8 cellular contexts compared by ENCODE assay signal in genomic region chr17:32486091-32486700, GRCh38. TPM values are rescaled to one million over a fixed set of nuclear protein-coding genes. Genes with fewer than 3 reads are reported as not detected.
DNase-seq lines count a peak whose midpoint lies in the region; ATAC-seq and TF ChIP-seq lines count a peak whose summit lies in the region.

No MANE protein-coding gene starts in this region.

- H2BK120ac ChIP-seq in IMR-90 (ENCODE audit: low read depth, low read length) = no peak overlapping the region

- peak overlapping the region; percentile 87 for H3K4me3 Mint-ChIP-seq in neural crest cell

- CTCF ChIA-PET in IMR-90 (lab: Yijun Ruan, JAX) = no interaction called here

- no peak overlapping the region; the same call in 1 of the 2 replicates for H4K5ac ChIP-seq in IMR-90 (ENCODE audit: low read depth, low read length)

- peaks cover 5% of the 10 kb centered on the region; the same call in 1 of the 2 replicates for H3K4me1 ChIP-seq in IMR-90 (ENCODE audit: control insufficient read depth, insufficient read depth, low read length)
- peaks cover 0 to 9% (median 6%) of the 10 kb centered on the region in 4 donors for H3K4me1 ChIP-seq in Peyer's patch
- H3K4me1 ChIP-seq in foreskin keratinocyte = peaks cover 12% of the 10 kb centered on the region
- peaks cover 38% of the 10 kb centered on the region for H3K4me1 ChIP-seq in suprapubic skin

- peak overlapping the region; percentile 93 for H2AFZ ChIP-seq in IMR-90 (replicated peaks; ENCODE audit: low read length, poor library complexity)

- no peak overlapping the region for H2BK20ac ChIP-seq in IMR-90 (ENCODE audit: low read depth, low read length)

- DNase-seq in CMK (ENCODE audit: low read depth) (peak; percentile 40), IMR-90 (peak; percentile 61), Peyer's patch (peak; percentile 67 to 84 (median 83)), foreskin keratinocyte (no peak), neural crest cell (ENCODE audit: low read depth, low spot score) (no peak), suprapubic skin (ENCODE audit: low spot score in 2 of 2) (no peak)
- peak; percentile 90 for DNase-seq in activated effector memory CD4-positive, alpha-beta T cell treated with anti-CD3 and anti-CD28 coated beads, Interleukin-2, amount 50 U/mL, for 16 hours

- ATAC-seq in GM21360 (IDR thresholded peaks at IDR 0.05; ENCODE audit: unreplicated experiment) (peak; percentile 51), IMR-90 (ENCODE audit: low read depth) (peak; percentile 84), foreskin keratinocyte (peak; percentile 82)

- no peak overlapping the region for H2BK15ac ChIP-seq in IMR-90 (ENCODE audit: low read depth, low read length)

- peaks cover 64% of the 10 kb centered on the region for H3K4me1 Mint-ChIP-seq in neural crest cell

- H3K27me3 ChIP-seq in IMR-90 (ENCODE audit: control insufficient read depth, insufficient read depth, low read length) = no peaks in the 10 kb centered on the region
- no peaks in the 10 kb centered on the region for H3K27me3 ChIP-seq in Peyer's patch
- H3K27me3 ChIP-seq in foreskin keratinocyte = no peaks in the 10 kb centered on the region
- H3K27me3 ChIP-seq in suprapubic skin = no peaks in the 10 kb centered on the region

- H3K9me3 ChIP-seq in IMR-90 (ENCODE audit: control insufficient read depth, insufficient read depth, low read length) (no peaks in the 10 kb centered on the region), Peyer's patch (no peaks in the 10 kb centered on the region), suprapubic skin (no peaks in the 10 kb centered on the region)

- H3K4me2 ChIP-seq in IMR-90 (ENCODE audit: low read depth, low read length) = peak overlapping the region; percentile 43; the same call in 1 of the 2 replicates

- WGBS in IMR-90 (ENCODE audit: extremely low coverage in 2 of 2, insufficient read length in 1 of 2), 2 experiments = 21% methylated on average over 28 of the region's 73 CpGs; no CpG with 5 or more reads in 1 of the 2 experiments
- WGBS in suprapubic skin = 32% methylated on average over 3 of the region's 73 CpGs

- 0 out of 2 replicates have a peak overlapping the region, but pooled peaks have one; percentile 47 for H2AK5ac ChIP-seq in IMR-90 (ENCODE audit: low read depth, low read length)

- TF ChIP-seq CTCF in IMR-90 (conservative IDR thresholded peaks at IDR 0.05; ENCODE audit: low read depth, low read length) (no peak), Peyer's patch (IDR thresholded peaks at IDR 0.05) (no peak), foreskin keratinocyte (conservative IDR thresholded peaks at IDR 0.05) (no peak), neural crest cell (conservative IDR thresholded peaks at IDR 0.05) (no peak), suprapubic skin (IDR thresholded peaks at IDR 0.05) (no peak)

- H3K18ac ChIP-seq in IMR-90 (ENCODE audit: low read depth, low read length) = no peak overlapping the region

- TF ChIP-seq RAD21 in IMR-90 (IDR thresholded peaks at IDR 0.05; ENCODE audit: low read length) = no peak

- no peak for TF ChIP-seq EP300 in suprapubic skin (IDR thresholded peaks at IDR 0.05)

- POLR2A ChIA-PET in IMR-90 (lab: Charles Lee; ENCODE audit: unreplicated experiment) = interaction anchor here (0.6 kb wide), 1 partner anchor 37 kb away, joined by 3 read pairs; no protein-coding TSS in a partner anchor

- intact Hi-C loops in IMR-90 (cut with micrococcal nuclease) = loop anchor here (5.0 kb wide), 1 partner anchor 171 kb away; no protein-coding TSS in a partner anchor

- H4K8ac ChIP-seq in IMR-90 (ENCODE audit: low read depth in 2 of 2, low read length in 2 of 2) = peak overlapping the region; percentile 43 to 52; a peak in 1 of 4 replicates

- H3K9ac ChIP-seq in IMR-90 (ENCODE audit: low read depth, low read length) = no peak overlapping the region

- peak overlapping the region; percentile 88 for H3K27ac Mint-ChIP-seq in neural crest cell (ENCODE audit: unreplicated experiment)

- H3K36me3 ChIP-seq in IMR-90 (ENCODE audit: control insufficient read depth, insufficient read depth, low read length) (peaks cover 9% of the 10 kb centered on the region; the same call in 1 of the 2 replicates), Peyer's patch (peaks cover 0 to 8% (median 0%) of the 10 kb centered on the region in 3 donors), suprapubic skin (peaks cover 7% of the 10 kb centered on the region)

- BruUV-seq in IMR-90 (replicated peaks; lab: Mats Ljungman, UMichigan) = no TSS peak

- H2BK5ac ChIP-seq in IMR-90 (ENCODE audit: low read depth, low read length, poor library complexity, severe bottlenecking) = no peak overlapping the region

- dilution Hi-C loops in IMR-90 (cut with HindIII; ENCODE audit: low sequenced_read_pairs, unreplicated experiment) = no loop called here

- no peak overlapping the region for H3K23ac ChIP-seq in IMR-90 (ENCODE audit: low read depth, low read length)

- in situ Hi-C loops in IMR-90 (cut with MboI; ENCODE audit: low sequenced_read_pairs) = loop anchor here (25.0 kb wide), 1 partner anchor 276 kb away; no protein-coding TSS in a partner anchor

- peaks cover 4% of the 10 kb centered on the region; the same call in 1 of the 2 replicates for H4K20me1 ChIP-seq in IMR-90 (ENCODE audit: insufficient read depth, low read length)

- no peaks in the 10 kb centered on the region for H3K9me3 Mint-ChIP-seq in neural crest cell

- no peak overlapping the region for H3K56ac ChIP-seq in IMR-90 (ENCODE audit: extremely low read depth, insufficient read depth, low read length)

- peaks cover 4% of the 10 kb centered on the region for H3K9me1 ChIP-seq in IMR-90 (ENCODE audit: insufficient read depth, low read length)

- H3K27me3 Mint-ChIP-seq in neural crest cell (ENCODE audit: low read depth) = no peaks in the 10 kb centered on the region

- no peak overlapping the region for H4K91ac ChIP-seq in IMR-90 (ENCODE audit: insufficient read depth, low read depth, low read length)

- peaks cover 0 to 6% of the 10 kb centered on the region in 2 experiments; a peak in 2 of 4 replicates for H3K79me1 ChIP-seq in IMR-90 (ENCODE audit: low read depth in 1 of 2, low read length in 2 of 2)

- H3K14ac ChIP-seq in IMR-90 (replicated peaks; ENCODE audit: low read depth, low read length) = no peak overlapping the region

- H3K4me3 ChIP-seq in IMR-90 (ENCODE audit: insufficient read depth, low read depth, low read length) = peak overlapping the region; percentile 91
- H3K4me3 ChIP-seq in Peyer's patch = peak overlapping the region; percentile 54 to 86 (median 73)
- peak overlapping the region; percentile 70 for H3K4me3 ChIP-seq in suprapubic skin

- TF ChIP-seq POLR2A in IMR-90 (IDR thresholded peaks at IDR 0.05; ENCODE audit: low read depth, low read length) = no peak
- TF ChIP-seq POLR2A in Peyer's patch (IDR thresholded peaks at IDR 0.05) = no peak
- no peak for TF ChIP-seq POLR2A in suprapubic skin (IDR thresholded peaks at IDR 0.05)

- peaks cover 13% of the 10 kb centered on the region for H3K36me3 Mint-ChIP-seq in neural crest cell (ENCODE audit: low read depth)

- H3K27ac ChIP-seq in IMR-90 (ENCODE audit: insufficient read depth, low read length) (no peak overlapping the region; the same call in 1 of the 2 replicates), Peyer's patch (peak overlapping the region; percentile 60 to 83 (median 74)), foreskin keratinocyte (peak overlapping the region; percentile 82), suprapubic skin (peak overlapping the region; percentile 76)

- H3K4ac ChIP-seq in IMR-90 (ENCODE audit: low read depth, low read length) = 0 out of 2 replicates have a peak overlapping the region, but pooled peaks have one; percentile 25

- peak overlapping the region; percentile 70 for H2AK9ac ChIP-seq in IMR-90 (replicated peaks; ENCODE audit: low read depth, low read length, poor library complexity)

TF ChIP-seq in IMR-90, 13 proteins besides CTCF, POLR2A, EP300 and RAD21:
- no peak for TF ChIP-seq MAFK (IDR thresholded peaks at IDR 0.05; ENCODE audit: low read depth, low read length)
- peak; percentile 36; the same call in 1 of the 2 replicates for TF ChIP-seq MAZ (IDR thresholded peaks at IDR 0.05; ENCODE audit: borderline replicate concordance, low read depth, low read length)
- peak; percentile 93 for TF ChIP-seq BHLHE40 (IDR thresholded peaks at IDR 0.05; ENCODE audit: low read depth, low read length)
- peak; percentile 76 for TF ChIP-seq USF2 (IDR thresholded peaks at IDR 0.05; ENCODE audit: low read depth, low read length)

RNA-seq across cellular contexts. Expression of gene CDK5R1, which starts 0.6 kb away (rescaled TPM):
- total RNA-seq in IMR-90 (2012; rRNA removed) (0.36 and 0.56 TPM in 2 replicates), Peyer's patch (1 to 10 TPM in 2 of 4 donors, under 1 TPM in 1, not detected in 1; 0.88 to 1.9 (median 1.2) TPM), foreskin keratinocyte (9.5 and 11.8 TPM in 2 replicates), neural crest cell (33.6 and 34.1 TPM in 2 replicates), suprapubic skin (1 to 10 TPM; 3.5 to 6.9 (median 5.5) TPM)
- polyA plus RNA-seq in IMR-90 (2012; rRNA removed) (0.67 and 0.74 TPM in 2 replicates), foreskin keratinocyte (4.5 and 4.9 TPM in 2 replicates)
- 0.35 and 0.46 TPM in 2 replicates for polyA plus RNA-seq in IMR-90 (2012; cell fraction: cytosol; rRNA removed)
- 1.4 and 1.8 TPM in 2 replicates for polyA plus RNA-seq in IMR-90 (2012; cell fraction: nucleus; rRNA removed; ENCODE audit: low replicate concordance)

RNA-seq across cellular contexts. Expression of gene PSMD11, which starts 41.9 kb away (rescaled TPM):
- total RNA-seq in IMR-90 (2012; rRNA removed) (68.0 and 85.9 TPM in 2 replicates), Peyer's patch (10 to 100 TPM; 33.2 to 74.3 (median 52.5) TPM), foreskin keratinocyte (100 and 119 TPM in 2 replicates), neural crest cell (139 and 156 TPM in 2 replicates), suprapubic skin (10 to 100 TPM; 52.3 to 59.9 (median 57.7) TPM)
- polyA plus RNA-seq in IMR-90 (2012; rRNA removed) (63.4 and 64.7 TPM in 2 replicates), foreskin keratinocyte (78.0 and 99.3 TPM in 2 replicates)
- 27.3 and 44.4 TPM in 2 replicates for polyA plus RNA-seq in IMR-90 (2012; cell fraction: cytosol; rRNA removed)
- 22.8 and 69.6 TPM in 2 replicates for polyA plus RNA-seq in IMR-90 (2012; cell fraction: nucleus; rRNA removed; ENCODE audit: low replicate concordance)

Comparison
In these comparisons a context has a peak if more than half of its experiments do, and no peak if none do; other contexts are left out.
1. DNase-seq: peak in CMK (single experiment), IMR-90 (single experiment), Peyer's patch (3 of 3) and activated effector memory CD4-positive, alpha-beta T cell treated with anti-CD3 and anti-CD28 coated beads, Interleukin-2, amount 50 U/mL, for 16 hours (single experiment); none in foreskin keratinocyte (0 of 2), neural crest cell (single experiment) and suprapubic skin (0 of 2).
2. Peak in every context shown above with its lines, with median percentiles within 50 percentile points of each other: ATAC-seq and H3K4me3 ChIP-seq.